In the genomic region with DNA sequence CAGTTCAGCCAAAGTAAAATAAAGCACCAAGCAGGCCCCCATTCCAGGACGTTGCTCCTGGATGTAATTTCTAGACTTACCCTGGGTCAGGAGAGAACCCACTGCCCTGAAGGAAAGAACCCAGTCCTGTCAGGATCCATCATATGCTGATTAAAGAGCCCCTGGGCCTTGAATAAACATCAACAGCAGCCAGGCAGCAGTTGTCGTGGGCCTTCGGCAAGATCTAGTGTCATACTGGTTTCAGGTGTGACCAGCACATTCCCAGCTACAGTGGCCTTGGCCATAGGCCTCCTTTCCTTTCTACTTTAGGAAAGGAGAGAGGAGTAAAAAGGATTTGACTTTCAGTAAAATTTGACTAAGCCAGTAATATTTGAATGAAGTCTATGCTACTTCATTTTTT, we compare ENCODE assay signal across 27 cellular contexts.
A peak's percentile ranks its signal among the peaks of the same experiment; 100 is the strongest.
DNase-seq lines count a peak whose midpoint lies in the region; ATAC-seq and FAIRE-seq lines count a peak whose summit lies in the region.
"Had no signal": no experiment of that assay in that cellular context is flagged by ENCODE, and none has a peak within 500 bp of the region (broad histone marks: within the 10 kb centered on the region; RNA-seq: fewer than 3 reads in every experiment).

No MANE protein-coding gene starts in this region.

- no peaks in the 10 kb centered on the region for H3K36me3 Mint-ChIP-seq in activated CD8-positive, alpha-beta memory T cell treated with anti-CD3 and anti-CD28 coated beads, Interleukin-2, amount 10 ng/mL, durations not matched to agents 7 days and 5 days
- H3K36me3 Mint-ChIP-seq: CD14-positive monocyte; CD4-positive, alpha-beta memory T cell; CD4-positive, CD25-positive, alpha-beta regulatory T cell; CD8-positive, alpha-beta memory T cell; CD8-positive, alpha-beta T cell had no signal

- CTCF ChIA-PET in activated CD8-positive, alpha-beta memory T cell treated with anti-CD3 and anti-CD28 coated beads, Interleukin-2, amount 10 ng/mL, durations not matched to agents 7 days and 5 days (lab: Charles Lee): no interaction called here

- no peaks in the 10 kb centered on the region for H3K9me3 Mint-ChIP-seq in activated CD8-positive, alpha-beta memory T cell treated with anti-CD3 and anti-CD28 coated beads, Interleukin-2, amount 10 ng/mL, durations not matched to agents 7 days and 5 days (ENCODE audit: low read depth)
- H3K9me3 Mint-ChIP-seq: CD14-positive monocyte; CD4-positive, alpha-beta T cell; CD8-positive, alpha-beta T cell had no signal

- DNase-seq in ELF-1 (ENCODE audit: low read depth, low spot score): peak; percentile 63
- no peak for DNase-seq in urothelium cell line (ENCODE audit: low spot score)
- DNase-seq in activated CD8-positive, alpha-beta memory T cell treated with anti-CD3 and anti-CD28 coated beads, Interleukin-2, amount 10 ng/mL, durations not matched to agents 7 days and 5 days: no peak
- DNase-seq: 8988T; ACHN; AML-193; BE2C; C1 segment of cervical spinal cord; Caco-2; Calu3; CD4-positive, alpha-beta memory T cell; CD4-positive, alpha-beta T cell; CD4-positive, CD25-positive, alpha-beta regulatory T cell; CD8-positive, alpha-beta memory T cell; CD8-positive, alpha-beta T cell; COR-L47; DMS 273 treated with DMSO at 0.1 percent for 48 hours; DMS153; DMS79; DMS79 treated with DMSO at 0.1 percent for 48 hours; DND-41 had no signal

- no peak overlapping the region for H3K27ac Mint-ChIP-seq in activated CD8-positive, alpha-beta memory T cell treated with anti-CD3 and anti-CD28 coated beads, Interleukin-2, amount 10 ng/mL, durations not matched to agents 7 days and 5 days
- H3K27ac Mint-ChIP-seq: B cell; CD14-positive monocyte; CD4-positive, alpha-beta memory T cell; CD4-positive, alpha-beta T cell; CD4-positive, CD25-positive, alpha-beta regulatory T cell; CD8-positive, alpha-beta memory T cell; CD8-positive, alpha-beta T cell had no signal

- H3K4me1 Mint-ChIP-seq in activated CD8-positive, alpha-beta memory T cell treated with anti-CD3 and anti-CD28 coated beads, Interleukin-2, amount 10 ng/mL, durations not matched to agents 7 days and 5 days: no peaks in the 10 kb centered on the region
- H3K4me1 Mint-ChIP-seq: B cell; CD14-positive monocyte; CD4-positive, alpha-beta memory T cell; CD4-positive, CD25-positive, alpha-beta regulatory T cell; CD8-positive, alpha-beta memory T cell had no signal

- H3K27me3 Mint-ChIP-seq in activated CD8-positive, alpha-beta memory T cell treated with anti-CD3 and anti-CD28 coated beads, Interleukin-2, amount 10 ng/mL, durations not matched to agents 7 days and 5 days: no peaks in the 10 kb centered on the region
- H3K27me3 Mint-ChIP-seq: B cell; CD4-positive, alpha-beta memory T cell; CD4-positive, alpha-beta T cell; CD4-positive, CD25-positive, alpha-beta regulatory T cell; CD8-positive, alpha-beta memory T cell had no signal

- peak; percentile 13 for FAIRE-seq in urothelium cell line (lab: Jason Lieb, UNC)
- FAIRE-seq: A204.1, A549, D721Med had no signal

- ATAC-seq in activated CD8-positive, alpha-beta memory T cell treated with anti-CD3 and anti-CD28 coated beads, Interleukin-2, amount 10 ng/mL, durations not matched to agents 7 days and 5 days: no peak
- no peak for ATAC-seq in HG02852 (IDR thresholded peaks at IDR 0.05; ENCODE audit: unreplicated experiment)
- ATAC-seq: A549; CD8-positive, alpha-beta T cell had no signal

- no peak overlapping the region for H3K4me3 Mint-ChIP-seq in activated CD8-positive, alpha-beta memory T cell treated with anti-CD3 and anti-CD28 coated beads, Interleukin-2, amount 10 ng/mL, durations not matched to agents 7 days and 5 days
- H3K4me3 Mint-ChIP-seq: B cell; CD14-positive monocyte; CD4-positive, alpha-beta memory T cell; CD4-positive, alpha-beta T cell; CD4-positive, CD25-positive, alpha-beta regulatory T cell; CD8-positive, alpha-beta memory T cell; CD8-positive, alpha-beta T cell had no signal
